8 cellular contexts compared by ENCODE assay signal in genomic region chr1:26959722-26960624, GRCh38. TPM values are rescaled to one million over a fixed set of nuclear protein-coding genes. Genes with fewer than 3 reads are reported as not detected.
A peak's percentile ranks its signal among the peaks of the same experiment; 100 is the strongest.
DNase-seq lines count a peak whose midpoint lies in the region; ATAC-seq and TF ChIP-seq lines count a peak whose summit lies in the region.

TSS of gene KDF1 (minus strand) at chr1:26960468. CDS start at chr1:26952380, 8,088 bp downstream.

- peak in 4 of 6 experiments; percentile 22 to 80 (median 56) for TF ChIP-seq CTCF in upper lobe of left lung (IDR thresholded peaks at IDR 0.05)

- ATAC-seq in upper lobe of left lung (ENCODE audit: low FRiP score in 2 of 2) (peak; percentile 84 to 95), GM18861 (IDR thresholded peaks at IDR 0.05; ENCODE audit: unreplicated experiment) (no peak)

- H3K4me1 ChIP-seq in mucosa of stomach (ENCODE audit: control insufficient read depth, insufficient read depth, low read length) (peaks cover 20% of the 10 kb centered on the region), upper lobe of left lung (peaks cover 11 to 25% (median 16%) of the 10 kb centered on the region in 4 donors)

- DNase-seq in NCI-H1417 (lab: John Stamatoyannopoulos, UW): peak; percentile 84 to 89 (median 85)
- DNase-seq in NCI-H1417 treated with DMSO at 0.1 percent for 48 hours (lab: John Stamatoyannopoulos, UW): no peak
- DNase-seq in activated CD4-positive, alpha-beta T cell treated with anti-CD3 and anti-CD28 coated beads for 24 hours (ENCODE audit: low read depth in 2 of 2): peak; percentile 4 to 9
- DNase-seq in ecto neural progenitor cell (ENCODE audit: low spot score): peak; percentile 61
- DNase-seq in upper lobe of left lung: peak; percentile 88 to 95
- DNase-seq in OCI-M1 (lab: John Stamatoyannopoulos, UW): no peak

- peak in 3 of 4 donors; percentile 45 to 82 (median 46) for TF ChIP-seq POLR2A in upper lobe of left lung (IDR thresholded peaks at IDR 0.05)

- H3K36me3 ChIP-seq in mucosa of stomach (ENCODE audit: control insufficient read depth, insufficient read depth, low read length) (no peaks in the 10 kb centered on the region), upper lobe of left lung (no peaks in the 10 kb centered on the region)

- H3K4me3 ChIP-seq in mucosa of stomach (ENCODE audit: low read length): peak within 1 kb of the TSS; percentile 62
- H3K4me3 ChIP-seq in upper lobe of left lung: peak within 1 kb of the TSS; percentile 11 to 73 (median 68)

- H3K27me3 ChIP-seq in mucosa of stomach (ENCODE audit: control insufficient read depth, insufficient read depth, low read length): peaks cover 14% of the 10 kb centered on the region
- H3K27me3 ChIP-seq in upper lobe of left lung: peaks cover 0 to 15% (median 10%) of the 10 kb centered on the region in 4 donors

- no peak for TF ChIP-seq EP300 in upper lobe of left lung (IDR thresholded peaks at IDR 0.05)

- H3K9me3 ChIP-seq in mucosa of stomach (ENCODE audit: control insufficient read depth, low read length) (no peaks in the 10 kb centered on the region), upper lobe of left lung (no peaks in the 10 kb centered on the region)

- 1 to 4% methylated on average over 5 to 52 of the region's 86 CpGs for WGBS in upper lobe of left lung, 2 donors

- H3K27ac ChIP-seq in upper lobe of left lung: peak within 1 kb of the TSS; percentile 49 to 77 (median 76)

- peak within 1 kb of the TSS; percentile 87 for H3K9ac ChIP-seq in mucosa of stomach (ENCODE audit: low read length)

RNA-seq across cellular contexts. Expression of gene KDF1, which starts in this region (rescaled TPM):
- 10 to 100 TPM in 4 of 6 donors, 1 to 10 TPM in 2; 7.7 to 23.3 (median 11.8) TPM for total RNA-seq in upper lobe of left lung

Comparison
In these comparisons a context has a peak if more than half of its experiments do, and no peak if none do; other contexts are left out.
1. DNase-seq: peak in NCI-H1417 (3 of 3), activated CD4-positive, alpha-beta T cell treated with anti-CD3 and anti-CD28 coated beads for 24 hours (2 of 2), ecto neural progenitor cell (single experiment) and upper lobe of left lung (2 of 2); none in NCI-H1417 treated with DMSO at 0.1 percent for 48 hours (single experiment) and OCI-M1 (single experiment).